Comparison of ENCODE assay signal across 1 cellular context in the genomic region with DNA sequence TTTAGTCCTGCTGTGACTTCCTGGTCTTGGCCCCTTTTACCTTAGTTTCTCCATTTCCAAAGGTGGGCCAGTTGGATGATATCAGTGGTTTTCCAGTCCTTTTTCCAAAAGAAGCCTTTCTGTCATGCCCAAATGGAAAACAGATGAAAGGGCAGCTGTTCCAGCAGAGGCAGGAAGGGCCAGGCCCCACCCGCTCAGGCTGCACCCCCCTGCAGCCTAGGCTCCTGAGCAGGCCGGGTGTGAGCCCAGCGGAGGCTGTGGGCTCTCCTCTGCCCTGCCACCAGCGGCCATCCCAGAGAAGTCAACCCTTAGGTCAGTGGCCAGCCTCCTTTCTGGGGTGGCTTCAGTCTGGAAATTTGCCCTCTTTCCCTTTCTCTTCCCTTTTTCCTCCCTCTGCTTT.
TF ChIP-seq lines count a peak whose summit lies in the region.

No MANE protein-coding gene starts in this region.

TF ChIP-seq in HepG2, 621 proteins besides CTCF, POLR2A, EP300 and RAD21 (continued from another document):
- TF ChIP-seq, protein P1, sequence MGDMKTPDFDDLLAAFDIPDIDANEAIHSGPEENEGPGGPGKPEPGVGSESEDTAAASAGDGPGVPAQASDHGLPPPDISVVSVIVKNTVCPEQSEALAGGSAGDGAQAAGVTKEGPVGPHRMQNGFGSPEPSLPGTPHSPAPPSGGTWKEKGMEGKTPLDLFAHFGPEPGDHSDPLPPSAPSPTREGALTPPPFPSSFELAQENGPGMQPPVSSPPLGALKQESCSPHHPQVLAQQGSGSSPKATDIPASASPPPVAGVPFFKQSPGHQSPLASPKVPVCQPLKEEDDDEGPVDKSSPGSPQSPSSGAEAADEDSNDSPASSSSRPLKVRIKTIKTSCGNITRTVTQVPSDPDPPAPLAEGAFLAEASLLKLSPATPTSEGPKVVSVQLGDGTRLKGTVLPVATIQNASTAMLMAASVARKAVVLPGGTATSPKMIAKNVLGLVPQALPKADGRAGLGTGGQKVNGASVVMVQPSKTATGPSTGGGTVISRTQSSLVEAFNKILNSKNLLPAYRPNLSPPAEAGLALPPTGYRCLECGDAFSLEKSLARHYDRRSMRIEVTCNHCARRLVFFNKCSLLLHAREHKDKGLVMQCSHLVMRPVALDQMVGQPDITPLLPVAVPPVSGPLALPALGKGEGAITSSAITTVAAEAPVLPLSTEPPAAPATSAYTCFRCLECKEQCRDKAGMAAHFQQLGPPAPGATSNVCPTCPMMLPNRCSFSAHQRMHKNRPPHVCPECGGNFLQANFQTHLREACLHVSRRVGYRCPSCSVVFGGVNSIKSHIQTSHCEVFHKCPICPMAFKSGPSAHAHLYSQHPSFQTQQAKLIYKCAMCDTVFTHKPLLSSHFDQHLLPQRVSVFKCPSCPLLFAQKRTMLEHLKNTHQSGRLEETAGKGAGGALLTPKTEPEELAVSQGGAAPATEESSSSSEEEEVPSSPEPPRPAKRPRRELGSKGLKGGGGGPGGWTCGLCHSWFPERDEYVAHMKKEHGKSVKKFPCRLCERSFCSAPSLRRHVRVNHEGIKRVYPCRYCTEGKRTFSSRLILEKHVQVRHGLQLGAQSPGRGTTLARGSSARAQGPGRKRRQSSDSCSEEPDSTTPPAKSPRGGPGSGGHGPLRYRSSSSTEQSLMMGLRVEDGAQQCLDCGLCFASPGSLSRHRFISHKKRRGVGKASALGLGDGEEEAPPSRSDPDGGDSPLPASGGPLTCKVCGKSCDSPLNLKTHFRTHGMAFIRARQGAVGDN (CRISPR knock-in tag; IDR thresholded peaks at IDR 0.05) = peak; percentile 20; the same call in 1 of the 2 replicates
- TF ChIP-seq ZFP62 (CRISPR knock-in tag; IDR thresholded peaks at IDR 0.05) = no peak
- TF ChIP-seq RCOR2 (CRISPR knock-in tag; IDR thresholded peaks at IDR 0.05) = no peak
- TF ChIP-seq ZNF776 (CRISPR knock-in tag; IDR thresholded peaks at IDR 0.05) = no peak
- TF ChIP-seq ZNF232 (CRISPR knock-in tag; IDR thresholded peaks at IDR 0.05; ENCODE audit: borderline replicate concordance) = no peak
- TF ChIP-seq, protein P2, sequence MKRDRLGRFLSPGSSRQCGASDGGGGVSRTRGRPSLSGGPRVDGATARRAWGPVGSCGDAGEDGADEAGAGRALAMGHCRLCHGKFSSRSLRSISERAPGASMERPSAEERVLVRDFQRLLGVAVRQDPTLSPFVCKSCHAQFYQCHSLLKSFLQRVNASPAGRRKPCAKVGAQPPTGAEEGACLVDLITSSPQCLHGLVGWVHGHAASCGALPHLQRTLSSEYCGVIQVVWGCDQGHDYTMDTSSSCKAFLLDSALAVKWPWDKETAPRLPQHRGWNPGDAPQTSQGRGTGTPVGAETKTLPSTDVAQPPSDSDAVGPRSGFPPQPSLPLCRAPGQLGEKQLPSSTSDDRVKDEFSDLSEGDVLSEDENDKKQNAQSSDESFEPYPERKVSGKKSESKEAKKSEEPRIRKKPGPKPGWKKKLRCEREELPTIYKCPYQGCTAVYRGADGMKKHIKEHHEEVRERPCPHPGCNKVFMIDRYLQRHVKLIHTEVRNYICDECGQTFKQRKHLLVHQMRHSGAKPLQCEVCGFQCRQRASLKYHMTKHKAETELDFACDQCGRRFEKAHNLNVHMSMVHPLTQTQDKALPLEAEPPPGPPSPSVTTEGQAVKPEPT (CRISPR knock-in tag; IDR thresholded peaks at IDR 0.05; ENCODE audit: low read depth) = no peak
- no peak for TF ChIP-seq FLYWCH1 (CRISPR knock-in tag; IDR thresholded peaks at IDR 0.05)
- no peak for TF ChIP-seq ZNF326 (CRISPR knock-in tag; IDR thresholded peaks at IDR 0.05; ENCODE audit: borderline replicate concordance)
- no peak for TF ChIP-seq BRD4 (CRISPR knock-in tag; IDR thresholded peaks at IDR 0.05)
- no peak for TF ChIP-seq NFE2L1 (CRISPR knock-in tag; IDR thresholded peaks at IDR 0.05; ENCODE audit: borderline replicate concordance)
- TF ChIP-seq ELF1 (CRISPR knock-in tag; IDR thresholded peaks at IDR 0.05) = 0 out of 2 replicates have a peak, but pooled peaks have one; percentile 20
- TF ChIP-seq SKI (IDR thresholded peaks at IDR 0.05; ENCODE audit: partially characterized antibody) = no peak
- no peak for TF ChIP-seq ZNF549 (CRISPR knock-in tag; IDR thresholded peaks at IDR 0.05)
- no peak for TF ChIP-seq ZNF567 (CRISPR knock-in tag; IDR thresholded peaks at IDR 0.05; ENCODE audit: borderline replicate concordance)
- no peak for TF ChIP-seq SYNCRIP (IDR thresholded peaks at IDR 0.05; ENCODE audit: insufficient read depth, low read depth, low read length)
- TF ChIP-seq HNRNPLL (IDR thresholded peaks at IDR 0.05; ENCODE audit: low read depth, low read length, poor library complexity, severe bottlenecking) = no peak
TF ChIP-seq in HepG2: peak in this region for 3.
